16 cellular contexts compared by ENCODE assay signal in genomic region chr10:17004801-17005380, GRCh38.
A peak's percentile ranks its signal among the peaks of the same experiment; 100 is the strongest.
DNase-seq lines count a peak whose midpoint lies in the region; ATAC-seq and TF ChIP-seq lines count a peak whose summit lies in the region.
"Had no signal": no experiment of that assay in that cellular context is flagged by ENCODE, and none has a peak within 500 bp of the region (broad histone marks: within the 10 kb centered on the region; RNA-seq: fewer than 3 reads in every experiment).

No MANE protein-coding gene starts in this region.

- DNase-seq in HFFc6 (no peak), epithelial cell of esophagus (ENCODE audit: low read depth) (peak; percentile 40), neural progenitor cell (ENCODE audit: low spot score) (no peak), glomerular visceral epithelial cell (ENCODE audit: extremely low spot score) (no peak), coronary artery (ENCODE audit: low spot score) (no peak), midbrain (lab: John Stamatoyannopoulos, UW) (no peak)
- DNase-seq: Karpas-422, MM.1S, NCI-H1105, NCI-H1694, NCI-H510A treated with DMSO at 0.1 percent for 48 hours, NCI-H82, SIG-M5 had no signal

- H3K36me3 ChIP-seq in neural progenitor cell = no peaks in the 10 kb centered on the region

- no peaks in the 10 kb centered on the region for H3K9me3 ChIP-seq in neural progenitor cell (ENCODE audit: low read depth)

- H3K27me3 Mint-ChIP-seq in HFFc6 (ENCODE audit: insufficient read depth) (peaks cover 2% of the 10 kb centered on the region), neural progenitor cell (ENCODE audit: insufficient read depth, low read depth) (peaks cover 12% of the 10 kb centered on the region)
- peaks cover 6% of the 10 kb centered on the region for H3K27me3 Mint-ChIP-seq in activated T-helper 17 cell treated with anti-CD3 and anti-CD28 coated beads, Interleukin-2, amount 50 U/mL, for 72 hours

- H3K36me3 Mint-ChIP-seq in HFFc6 (ENCODE audit: low read depth) = peaks cover 36% of the 10 kb centered on the region
- H3K36me3 Mint-ChIP-seq in activated T-helper 17 cell treated with anti-CD3 and anti-CD28 coated beads, Interleukin-2, amount 50 U/mL, for 72 hours (ENCODE audit: low read depth) = peaks cover 8% of the 10 kb centered on the region
- peaks cover 11% of the 10 kb centered on the region for H3K36me3 Mint-ChIP-seq in neural progenitor cell

- no peak for ATAC-seq in activated T-helper 17 cell treated with anti-CD3 and anti-CD28 coated beads, Interleukin-2, amount 50 U/mL, for 72 hours (replicated peaks)
- no peak for ATAC-seq in HG02763 (IDR thresholded peaks at IDR 0.05; ENCODE audit: unreplicated experiment)

- H3K27me3 ChIP-seq in neural progenitor cell = no peaks in the 10 kb centered on the region

- H3K4me1 Mint-ChIP-seq in HFFc6 (ENCODE audit: low read depth) = peaks cover 100% of the 10 kb centered on the region
- peaks cover 23% of the 10 kb centered on the region for H3K4me1 Mint-ChIP-seq in activated T-helper 17 cell treated with anti-CD3 and anti-CD28 coated beads, Interleukin-2, amount 50 U/mL, for 72 hours
- peaks cover 86% of the 10 kb centered on the region for H3K4me1 Mint-ChIP-seq in neural progenitor cell

- H3K4me3 ChIP-seq in epithelial cell of esophagus (ENCODE audit: low read length) (no peak overlapping the region), neural progenitor cell (no peak overlapping the region), coronary artery (no peak overlapping the region)

- no peaks in the 10 kb centered on the region for H4K20me1 ChIP-seq in neural progenitor cell (ENCODE audit: low read depth)

- H3K27ac Mint-ChIP-seq in HFFc6 (peak overlapping the region; percentile 23; the same call in 1 of the 2 replicates), neural progenitor cell (peak overlapping the region; percentile 19)
- H3K27ac Mint-ChIP-seq in activated T-helper 17 cell treated with anti-CD3 and anti-CD28 coated beads, Interleukin-2, amount 50 U/mL, for 72 hours = peak overlapping the region; percentile 99

- TF ChIP-seq CTCF in HFFc6 (IDR thresholded peaks at IDR 0.05) (no peak), epithelial cell of esophagus (IDR thresholded peaks at IDR 0.05; ENCODE audit: insufficient read depth, low read depth, low read length, missing control alignments) (no peak), neural progenitor cell (IDR thresholded peaks at IDR 0.05) (no peak), coronary artery (IDR thresholded peaks at IDR 0.05) (no peak)

- no peak overlapping the region for H3K9ac ChIP-seq in neural progenitor cell

- no peak overlapping the region for H3K27ac ChIP-seq in neural progenitor cell
- peak overlapping the region in 1 of 2 donors; percentile 50 for H3K27ac ChIP-seq in coronary artery
- H3K27ac ChIP-seq: C4-2B had no signal

- H3K9me3 Mint-ChIP-seq in HFFc6 = peaks cover 14% of the 10 kb centered on the region
- peaks cover 4% of the 10 kb centered on the region for H3K9me3 Mint-ChIP-seq in activated T-helper 17 cell treated with anti-CD3 and anti-CD28 coated beads, Interleukin-2, amount 50 U/mL, for 72 hours
- H3K9me3 Mint-ChIP-seq in neural progenitor cell = peaks cover 19% of the 10 kb centered on the region

- H3F3A ChIP-seq in neural progenitor cell (ENCODE audit: low read depth) = no peaks in the 10 kb centered on the region

- H3K79me2 ChIP-seq in neural progenitor cell (ENCODE audit: low read depth) = no peaks in the 10 kb centered on the region

- no peak overlapping the region for H3K4me3 Mint-ChIP-seq in HFFc6
- H3K4me3 Mint-ChIP-seq in activated T-helper 17 cell treated with anti-CD3 and anti-CD28 coated beads, Interleukin-2, amount 50 U/mL, for 72 hours = no peak overlapping the region
- no peak overlapping the region for H3K4me3 Mint-ChIP-seq in neural progenitor cell

- H3K4me1 ChIP-seq in neural progenitor cell = no peaks in the 10 kb centered on the region

- H3K4me2 ChIP-seq in neural progenitor cell = no peak overlapping the region

- no peak overlapping the region for H2AFZ ChIP-seq in neural progenitor cell (replicated peaks)

Comparison
In these comparisons a context has a peak if more than half of its experiments do, and no peak if none do; other contexts are left out.
1. H3K27ac Mint-ChIP-seq: peak in every context shown above with its lines; median percentile 99 in activated T-helper 17 cell treated with anti-CD3 and anti-CD28 coated beads, Interleukin-2, amount 50 U/mL, for 72 hours; 23 in HFFc6; 19 in neural progenitor cell.